Comparison of ENCODE assay signal across 22 cellular contexts in genomic region chr16:85543998-85544397, GRCh38.
"Had no signal": no experiment of that assay in that cellular context is flagged by ENCODE, and none has a peak within 500 bp of the region (broad histone marks: within the 10 kb centered on the region; RNA-seq: fewer than 3 reads in every experiment).

No MANE protein-coding gene starts in this region.

- H3K27ac ChIP-seq: coronary artery, foreskin keratinocyte, hepatocyte, ovary, right atrium auricular region, stomach, thoracic aorta, transverse colon had no signal

- H3K9me3 ChIP-seq: transverse colon had no signal

- H3K36me3 ChIP-seq: ovary, right atrium auricular region, stomach, thoracic aorta, transverse colon had no signal

- H3K4me3 Mint-ChIP-seq: endodermal cell; naive thymus-derived CD8-positive, alpha-beta T cell; neural crest cell had no signal

- H3K27me3 Mint-ChIP-seq: naive thymus-derived CD8-positive, alpha-beta T cell had no signal

- DNase-seq: effector CD4-positive, alpha-beta T cell; endodermal cell; foreskin keratinocyte; head of caudate nucleus; kidney; left cardiac atrium; left ventricle myocardium superior; mesendoderm; naive thymus-derived CD8-positive, alpha-beta T cell; nucleus accumbens; small intestine; stimulated activated CD4-positive, alpha-beta T cell treated with anti-CD3 and anti-CD28 coated beads, Interleukin-12 subunit alpha, Interleukin-12 subunit beta, amount 100 ng/mL, for 4 hours; stimulated activated naive CD4-positive, alpha-beta T cell; stomach; transverse colon had no signal

- H3K4me3 ChIP-seq: coronary artery, hepatocyte, lung, ovary, right atrium auricular region, stomach, thoracic aorta, transverse colon had no signal

- ATAC-seq: foreskin keratinocyte; left cardiac atrium; left ventricle myocardium superior; naive thymus-derived CD8-positive, alpha-beta T cell had no signal

- H3K27me3 ChIP-seq: hepatocyte, ovary, right atrium auricular region, stomach, transverse colon had no signal

- H3K27ac Mint-ChIP-seq: endodermal cell had no signal
